Comparison of ENCODE assay signal across 8 cellular contexts in genomic region chr2:37231251-37232130, GRCh38. TPM values are rescaled to one million over a fixed set of nuclear protein-coding genes. Genes with fewer than 3 reads are reported as not detected.
DNase-seq lines count a peak whose midpoint lies in the region; ATAC-seq and TF ChIP-seq lines count a peak whose summit lies in the region.

Gene CEBPZ (minus strand): TSS chr2:37231596. CDS start chr2:37231567, 29 bp downstream.
Gene NDUFAF7 (plus strand): TSS chr2:37231658. CDS start chr2:37231706, 48 bp downstream.

- no peaks in the 10 kb centered on the region for H3K27me3 Mint-ChIP-seq in T-helper 17 cell

- H3K4me3 ChIP-seq in rectal smooth muscle tissue (ENCODE audit: low read length) (peak within 1 kb of the TSS; percentile 84), aorta (ENCODE audit: low read length in 2 of 2) (peak within 1 kb of the TSS; percentile 76 to 97)

- H3K27ac Mint-ChIP-seq in T-helper 17 cell: no peak within 1 kb of the TSS

- H3K36me3 ChIP-seq in rectal smooth muscle tissue (ENCODE audit: control insufficient read depth, insufficient read depth, low read length) (peaks cover 14% of the 10 kb centered on the region), aorta (ENCODE audit: control insufficient read depth in 1 of 2, insufficient read depth in 2 of 2, low read length in 1 of 2) (peaks cover 0 to 4% of the 10 kb centered on the region in 2 donors)

- DNase-seq in NCI-H146 (lab: John Stamatoyannopoulos, UW) (peak; percentile 91), T-helper 17 cell (peak; percentile 70 to 77 (median 74)), anterior cingulate cortex (lab: John Stamatoyannopoulos, UW) (peak; percentile 36 to 94 (median 86)), hepatic stellate cell (ENCODE audit: low spot score) (peak; percentile 92), aorta (peak; percentile 95 to 96)

- peak; percentile 87 for TF ChIP-seq POLR2A in GM15510 (IDR thresholded peaks at IDR 0.05; ENCODE audit: borderline replicate concordance, extremely low read depth, insufficient read length)

- peaks cover 15% of the 10 kb centered on the region for H3K4me1 ChIP-seq in rectal smooth muscle tissue (ENCODE audit: control insufficient read depth, insufficient read depth, low read length)
- peaks cover 4 to 10% of the 10 kb centered on the region in 2 donors for H3K4me1 ChIP-seq in aorta (ENCODE audit: control insufficient read depth in 1 of 2, insufficient read depth in 2 of 2, low read length in 2 of 2)

- peak within 1 kb of the TSS; percentile 95 for H3K9ac ChIP-seq in rectal smooth muscle tissue (ENCODE audit: low read length)

- H3K27me3 ChIP-seq in rectal smooth muscle tissue (ENCODE audit: control insufficient read depth, insufficient read depth, low read length): no peaks in the 10 kb centered on the region
- no peaks in the 10 kb centered on the region for H3K27me3 ChIP-seq in aorta (ENCODE audit: control insufficient read depth in 1 of 2, insufficient read depth in 2 of 2, low read length in 1 of 2)

- intact Hi-C loops in aorta (cut with DNase I): loop anchor here in 1 of 2 donors (5.0 kb wide), 1 partner anchor 91 kb away; the partner anchor contains the start of gene PRKD3

- no peak within 1 kb of the TSS for H3K4me3 Mint-ChIP-seq in T-helper 17 cell

- H3K27ac ChIP-seq in rectal smooth muscle tissue (ENCODE audit: low read depth, low read length) (peak within 1 kb of the TSS; percentile 94), aorta (ENCODE audit: low read depth in 1 of 2, low read length in 2 of 2) (peak within 1 kb of the TSS; percentile 29 to 79)

- WGBS in aorta, 2 donors: 0 to 1% methylated on average over 73 of the region's 73 CpGs

- peaks cover 11% of the 10 kb centered on the region for H3K36me3 Mint-ChIP-seq in T-helper 17 cell (ENCODE audit: low read depth)

- H3K4me1 Mint-ChIP-seq in T-helper 17 cell: peaks cover 20% of the 10 kb centered on the region

- ATAC-seq in HG02870 (IDR thresholded peaks at IDR 0.05; ENCODE audit: unreplicated experiment) (peak; percentile 96), T-helper 17 cell (peak; percentile 91), aorta (ENCODE audit: low FRiP score) (peak; percentile 98)

- no peaks in the 10 kb centered on the region for H3K9me3 ChIP-seq in T-helper 17 cell (ENCODE audit: control insufficient read depth, low read length, poor library complexity, severe bottlenecking)
- H3K9me3 ChIP-seq in aorta (ENCODE audit: control insufficient read depth, low read length): no peaks in the 10 kb centered on the region

RNA-seq across cellular contexts. Expression of gene CEBPZ, which starts in this region (rescaled TPM):
- total RNA-seq in T-helper 17 cell (10 to 100 TPM; 39.8 to 72.2 TPM), aorta (10 to 100 TPM; 37.0 to 38.1 TPM)
- polyA plus RNA-seq in aorta: 10 to 100 TPM; 19.5 to 35.0 TPM

RNA-seq across cellular contexts. Expression of gene NDUFAF7, which starts in this region (rescaled TPM):
- total RNA-seq in T-helper 17 cell (10 to 100 TPM; 22.3 to 23.2 TPM), aorta (10 to 100 TPM; 17.0 to 23.9 TPM)
- polyA plus RNA-seq in aorta: 10 to 100 TPM in 1 of 2 donors, 1 to 10 TPM in 1; 7.5 to 18.7 TPM

Comparison
In these comparisons a context has a peak if more than half of its experiments do, and no peak if none do; other contexts are left out.
1. Peak in every context shown above with its lines: DNase-seq, ATAC-seq, H3K4me3 ChIP-seq and H3K27ac ChIP-seq.